Comparison of ENCODE assay signal across 1 cellular context in the genomic region with DNA sequence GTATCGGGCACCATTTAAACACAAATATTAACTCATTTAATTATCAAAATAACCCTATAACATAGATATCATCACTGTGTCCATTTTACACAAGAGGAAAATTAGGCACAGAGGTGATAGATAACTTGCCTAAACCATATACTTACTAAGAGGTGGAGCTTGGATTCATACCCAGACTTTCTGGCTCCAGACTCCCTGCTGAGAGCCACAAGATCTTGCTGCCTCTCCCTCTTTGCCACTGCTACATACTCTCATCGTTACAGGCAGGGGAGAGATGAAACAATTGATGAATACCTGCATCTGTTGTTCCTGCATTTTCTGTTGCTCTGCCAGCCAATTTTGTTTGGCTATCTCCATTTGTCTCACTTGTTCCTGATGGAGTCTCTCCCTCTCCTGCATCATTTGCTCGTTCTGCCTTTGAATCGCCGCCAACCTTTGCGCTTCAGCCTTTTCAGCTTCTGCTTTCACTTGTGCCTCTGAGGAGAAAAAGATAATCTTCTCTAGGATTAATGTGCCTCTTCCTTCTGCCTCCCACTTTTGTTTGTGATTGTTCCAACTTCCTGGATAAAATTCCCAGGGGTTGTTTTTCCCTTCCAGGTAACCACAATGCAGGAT.
TF ChIP-seq lines count a peak whose summit lies in the region.

No MANE protein-coding gene starts in this region.

TF ChIP-seq in SK-N-SH, 30 proteins besides CTCF, POLR2A, EP300 and RAD21 (continued from another document):
- no peak for TF ChIP-seq IRF3 (IDR thresholded peaks at IDR 0.05; ENCODE audit: low read depth, low read length)
- TF ChIP-seq TAF1 (IDR thresholded peaks at IDR 0.05; ENCODE audit: borderline replicate concordance, low read depth, low read length): no peak
- no peak for TF ChIP-seq FOXM1 (IDR thresholded peaks at IDR 0.05; ENCODE audit: low read depth)
- no peak for TF ChIP-seq EZH2phosphoT487 (IDR thresholded peaks at IDR 0.05; ENCODE audit: borderline replicate concordance, low read depth)
- no peak for TF ChIP-seq NFIC (IDR thresholded peaks at IDR 0.05; ENCODE audit: borderline replicate concordance)
- no peak for TF ChIP-seq FOXJ3 (CRISPR knock-in tag; IDR thresholded peaks at IDR 0.05)
- TF ChIP-seq SMC3 (IDR thresholded peaks at IDR 0.05; ENCODE audit: low read depth, low read length): no peak
- TF ChIP-seq TEAD4 (IDR thresholded peaks at IDR 0.05; ENCODE audit: borderline replicate concordance, insufficient read depth): no peak
- no peak for TF ChIP-seq NRF1 (IDR thresholded peaks at IDR 0.05; ENCODE audit: low read depth, low read length)
- no peak for TF ChIP-seq TCF12 (IDR thresholded peaks at IDR 0.05)
- no peak for TF ChIP-seq REST (IDR thresholded peaks at IDR 0.05; ENCODE audit: low read depth, low read length)
TF ChIP-seq in SK-N-SH: peak in this region for 0.
